ENCODE assay signal across 8 cellular contexts in the genomic region with DNA sequence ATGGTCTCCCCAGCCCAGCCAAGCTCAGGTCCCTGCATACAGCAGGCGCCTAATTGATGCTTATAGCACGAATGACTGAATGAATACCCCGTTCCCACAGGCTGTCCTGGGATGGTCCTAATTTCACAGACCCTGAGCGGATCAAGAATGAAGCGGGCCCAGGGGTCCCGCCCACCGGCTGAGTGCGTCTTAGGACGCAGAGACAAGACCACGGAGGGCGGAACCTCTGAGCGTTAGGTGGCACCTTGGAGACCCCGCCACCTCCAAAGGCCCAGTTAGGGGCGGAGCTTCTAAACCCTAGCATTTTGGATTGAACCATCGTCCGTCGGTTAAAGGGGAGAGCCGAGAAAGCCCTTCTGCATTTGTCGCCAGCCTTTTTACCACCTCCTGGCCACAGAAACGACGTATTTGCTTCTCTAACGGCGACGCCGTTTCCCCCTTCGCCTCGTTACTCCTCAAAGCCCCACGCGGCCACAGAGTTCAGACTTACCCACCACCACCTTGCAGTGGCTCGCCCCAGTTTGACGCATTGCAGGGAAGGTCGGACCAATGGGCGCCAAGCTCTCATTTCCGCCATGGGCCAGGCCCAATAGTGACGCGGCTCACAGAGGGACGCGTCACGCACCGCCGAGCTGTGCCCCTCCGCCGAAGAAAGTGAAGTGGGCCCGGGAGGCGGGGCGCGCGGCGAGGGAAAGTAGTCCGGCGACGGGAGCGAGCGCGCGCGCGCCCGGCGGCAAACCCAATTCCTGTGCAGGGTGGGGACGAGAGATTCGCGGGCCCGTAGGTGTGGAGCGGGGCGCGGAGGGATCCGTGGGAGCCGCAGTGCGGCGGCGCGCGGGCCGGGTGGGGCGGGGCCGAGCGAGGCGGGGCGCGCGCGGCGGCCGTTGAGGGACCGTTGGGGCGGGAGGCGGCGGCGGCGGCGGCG.
DNase-seq lines count a peak whose midpoint lies in the region; ATAC-seq and TF ChIP-seq lines count a peak whose summit lies in the region.

No MANE protein-coding gene starts in this region.

- H3K27ac Mint-ChIP-seq in central memory CD8-positive, alpha-beta T cell (ENCODE audit: low read depth) = peak overlapping the region; percentile 96

- ATAC-seq in HG03175 (IDR thresholded peaks at IDR 0.05; ENCODE audit: unreplicated experiment) = peak; percentile 82
- peak; percentile 87 for ATAC-seq in central memory CD8-positive, alpha-beta T cell (replicated peaks; ENCODE audit: extremely low read depth, poor library complexity, severe bottlenecking)

- peak overlapping the region; percentile 88 for H3K4me3 Mint-ChIP-seq in central memory CD8-positive, alpha-beta T cell

- H3K36me3 Mint-ChIP-seq in central memory CD8-positive, alpha-beta T cell (ENCODE audit: insufficient read depth) = peaks cover 17% of the 10 kb centered on the region

- TF ChIP-seq POLR2A in GM18951 (IDR thresholded peaks at IDR 0.05; ENCODE audit: extremely low read depth, insufficient read depth, insufficient read length) = peak; percentile 83

- H3K4me1 Mint-ChIP-seq in central memory CD8-positive, alpha-beta T cell = peaks cover 25% of the 10 kb centered on the region

- in situ Hi-C loops in GM18951 (cut with MboI; ENCODE audit: low sequenced_read_pairs, unreplicated experiment) = no loop called here

- no peaks in the 10 kb centered on the region for H3K27me3 Mint-ChIP-seq in central memory CD8-positive, alpha-beta T cell

- H3K9me3 Mint-ChIP-seq in central memory CD8-positive, alpha-beta T cell = peaks cover 8% of the 10 kb centered on the region

- DNase-seq in AG09309 (ENCODE audit: low read depth) = peak; percentile 94
- peak; percentile 89 for DNase-seq in NCI-H2227 treated with DMSO at 0.1 percent for 48 hours (lab: John Stamatoyannopoulos, UW)
- peak; percentile 96 for DNase-seq in activated CD4-positive, CD25-positive, alpha-beta regulatory T cell treated with anti-CD3 and anti-CD28 coated beads, Interleukin-2, amount 50 U/mL, for 16 hours (ENCODE audit: low read depth, low spot score)
- DNase-seq in central memory CD8-positive, alpha-beta T cell (ENCODE audit: low spot score in 2 of 2) = peak; percentile 98 to 99
- DNase-seq in islet precursor cell = peak; percentile 98
- peak; percentile 98 for DNase-seq in stimulated activated CD4-positive, alpha-beta T cell treated with anti-CD3 and anti-CD28 coated beads, Interleukin-12 subunit alpha, Interleukin-12 subunit beta, amount 100 ng/mL, for 4 hours

- peak overlapping the region; percentile 91 for H3K4me3 ChIP-seq in AG09309 (ENCODE audit: control insufficient read depth, low read depth, low read length)

- no peak for TF ChIP-seq CTCF in AG09309 (IDR thresholded peaks at IDR 0.05; ENCODE audit: control insufficient read depth, insufficient read depth, low read depth, low read length, missing control alignments)

Comparison
In these comparisons a context has a peak if more than half of its experiments do, and no peak if none do; other contexts are left out.
1. Peak in every context shown above with its lines: DNase-seq, ATAC-seq and H3K4me3 ChIP-seq.